24 cellular contexts compared by ENCODE assay signal in the genomic region with DNA sequence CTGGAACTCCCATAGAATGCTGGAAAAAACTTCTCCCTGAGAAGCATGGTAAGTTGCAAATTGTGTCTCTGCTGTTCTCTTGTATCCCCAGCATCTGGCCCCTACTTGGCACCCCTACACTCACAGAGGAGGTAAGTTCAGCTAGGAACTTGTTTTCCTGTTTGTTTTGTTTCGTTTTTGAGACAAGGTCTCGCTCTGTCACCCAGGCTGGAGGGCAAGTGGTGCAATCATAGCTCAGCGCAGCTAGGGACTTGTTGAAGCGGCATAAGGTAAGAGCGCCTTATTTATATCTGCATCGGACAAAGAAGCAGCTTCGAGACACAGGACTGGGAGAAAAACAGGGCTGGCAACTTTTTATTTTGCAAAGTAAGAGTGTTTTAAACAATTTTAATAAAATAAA. TPM values are rescaled to one million over a fixed set of nuclear protein-coding genes. Genes with fewer than 3 reads are reported as not detected.
"Had no signal": no experiment of that assay in that cellular context is flagged by ENCODE, and none has a peak within 500 bp of the region (broad histone marks: within the 10 kb centered on the region; RNA-seq: fewer than 3 reads in every experiment).

No MANE protein-coding gene starts in this region.

- H3K27me3 Mint-ChIP-seq: activated naive CD4-positive, alpha-beta T cell treated with anti-CD3 and anti-CD28 coated beads, Interleukin-2, amount 50 U/mL, for 24 hours had no signal

- H3K4me3 ChIP-seq: hepatocyte, ovary, sigmoid colon, upper lobe of left lung had no signal

- H2AFZ ChIP-seq: hepatocyte had no signal

- ATAC-seq: activated CD8-positive, alpha-beta memory T cell treated with anti-CD3 and anti-CD28 coated beads, Interleukin-2, amount 10 ng/mL, durations not matched to agents 7 days and 5 days; activated CD8-positive, alpha-beta T cell treated with anti-CD3 and anti-CD28 coated beads, Interleukin-2, amount 10 ng/mL, durations not matched to agents 7 days and 5 days; esophagus mucosa; left cardiac atrium; stimulated activated effector memory CD8-positive, alpha-beta T cell treated with anti-CD3 and anti-CD28 coated beads, Interleukin-12 subunit alpha, Interleukin-12 subunit beta, amount 100 ng/mL, for 72 hours; stimulated activated naive CD8-positive, alpha-beta T cell treated with anti-CD3 and anti-CD28 coated beads, Interleukin-15, amount 100 ng/mL, for 72 hours; T-cell had no signal

- H3K4me1 Mint-ChIP-seq: activated B cell treated with CpG ODN at 0.5 μM for 24 hours; activated naive CD4-positive, alpha-beta T cell treated with anti-CD3 and anti-CD28 coated beads, Interleukin-2, amount 50 U/mL, for 24 hours; stimulated activated effector memory CD8-positive, alpha-beta T cell treated with anti-CD3 and anti-CD28 coated beads, Interleukin-12 subunit alpha, Interleukin-12 subunit beta, amount 100 ng/mL, for 72 hours; stimulated activated naive CD8-positive, alpha-beta T cell treated with anti-CD3 and anti-CD28 coated beads, Interleukin-15, amount 100 ng/mL, for 72 hours; T-cell had no signal

- H3K4me1 ChIP-seq: sigmoid colon had no signal

- H3K4me3 Mint-ChIP-seq: activated B cell treated with CpG ODN at 0.5 μM for 24 hours; activated CD8-positive, alpha-beta memory T cell treated with anti-CD3 and anti-CD28 coated beads, Interleukin-2, amount 10 ng/mL, durations not matched to agents 7 days and 5 days; activated CD8-positive, alpha-beta T cell treated with anti-CD3 and anti-CD28 coated beads, Interleukin-2, amount 10 ng/mL, durations not matched to agents 7 days and 5 days; activated naive CD4-positive, alpha-beta T cell treated with anti-CD3 and anti-CD28 coated beads, Interleukin-2, amount 50 U/mL, for 24 hours; nephron; stimulated activated effector memory CD8-positive, alpha-beta T cell treated with anti-CD3 and anti-CD28 coated beads, Interleukin-12 subunit alpha, Interleukin-12 subunit beta, amount 100 ng/mL, for 72 hours; stimulated activated naive CD8-positive, alpha-beta T cell treated with anti-CD3 and anti-CD28 coated beads, Interleukin-15, amount 100 ng/mL, for 72 hours; T-cell; T-helper 2 cell treated with Interferon-gamma antibody and Interleukin-4, amounts not matched to agents 5 μg/mL and 100 μg/mL, for 36 hours had no signal

- H3K27me3 ChIP-seq: ovary, sigmoid colon, upper lobe of left lung had no signal

- H3K4me2 ChIP-seq: hepatocyte had no signal

- H3K36me3 Mint-ChIP-seq: activated CD8-positive, alpha-beta memory T cell treated with anti-CD3 and anti-CD28 coated beads, Interleukin-2, amount 10 ng/mL, durations not matched to agents 7 days and 5 days; activated naive CD4-positive, alpha-beta T cell treated with anti-CD3 and anti-CD28 coated beads, Interleukin-2, amount 50 U/mL, for 24 hours; stimulated activated effector memory CD8-positive, alpha-beta T cell treated with anti-CD3 and anti-CD28 coated beads, Interleukin-12 subunit alpha, Interleukin-12 subunit beta, amount 100 ng/mL, for 72 hours; T-cell had no signal

- DNase-seq: activated B cell treated with CpG ODN at 0.5 μM for 24 hours; activated CD8-positive, alpha-beta memory T cell treated with anti-CD3 and anti-CD28 coated beads, Interleukin-2, amount 10 ng/mL, durations not matched to agents 7 days and 5 days; activated CD8-positive, alpha-beta T cell treated with anti-CD3 and anti-CD28 coated beads, Interleukin-2, amount 10 ng/mL, durations not matched to agents 7 days and 5 days; activated T-cell treated with anti-CD3 and anti-CD28 coated beads, Interleukin-2, amount 50 U/mL, for 48 hours; effector memory CD4-positive, alpha-beta T cell; glutamatergic neuron; left cardiac atrium; mammary epithelial cell; ovary; sigmoid colon; small intestine; stimulated activated CD4-positive, alpha-beta T cell treated with anti-CD3 and anti-CD28 coated beads, Interleukin-4, amount 100 ng/mL, for 24 hours; stimulated activated naive CD8-positive, alpha-beta T cell treated with anti-CD3 and anti-CD28 coated beads, Interleukin-15, amount 100 ng/mL, for 72 hours; substantia nigra; T-cell; upper lobe of left lung had no signal

- H3K27ac Mint-ChIP-seq: activated B cell treated with CpG ODN at 0.5 μM for 24 hours; activated CD8-positive, alpha-beta memory T cell treated with anti-CD3 and anti-CD28 coated beads, Interleukin-2, amount 10 ng/mL, durations not matched to agents 7 days and 5 days; activated CD8-positive, alpha-beta T cell treated with anti-CD3 and anti-CD28 coated beads, Interleukin-2, amount 10 ng/mL, durations not matched to agents 7 days and 5 days; activated naive CD4-positive, alpha-beta T cell treated with anti-CD3 and anti-CD28 coated beads, Interleukin-2, amount 50 U/mL, for 24 hours; activated T-helper 2 cell treated with anti-CD3 and anti-CD28 coated beads, Interferon-gamma antibody, Interleukin-2, Interleukin-4, amounts not matched to agents 10 μg/mL and 5 μg/mL and 100 μg/mL, durations not matched to agents 14 hours and 24 hours and 36 hours; nephron; progenitor cell of endocrine pancreas; stimulated activated effector memory CD8-positive, alpha-beta T cell treated with anti-CD3 and anti-CD28 coated beads, Interleukin-12 subunit alpha, Interleukin-12 subunit beta, amount 100 ng/mL, for 72 hours; stimulated activated naive CD8-positive, alpha-beta T cell treated with anti-CD3 and anti-CD28 coated beads, Interleukin-15, amount 100 ng/mL, for 72 hours; T-cell; T-helper 2 cell treated with Interferon-gamma antibody and Interleukin-4, amounts not matched to agents 5 μg/mL and 100 μg/mL, for 36 hours had no signal

- H3K36me3 ChIP-seq: ovary, sigmoid colon had no signal

- H3K79me2 ChIP-seq: hepatocyte had no signal

- H3K9me3 ChIP-seq: ovary, sigmoid colon, upper lobe of left lung had no signal

- H3K9me3 Mint-ChIP-seq: activated B cell treated with CpG ODN at 0.5 μM for 24 hours; activated naive CD4-positive, alpha-beta T cell treated with anti-CD3 and anti-CD28 coated beads, Interleukin-2, amount 50 U/mL, for 24 hours; activated T-helper 2 cell treated with anti-CD3 and anti-CD28 coated beads, Interferon-gamma antibody, Interleukin-2, Interleukin-4, amounts not matched to agents 10 μg/mL and 5 μg/mL and 100 μg/mL, durations not matched to agents 14 hours and 24 hours and 36 hours; nephron; stimulated activated effector memory CD8-positive, alpha-beta T cell treated with anti-CD3 and anti-CD28 coated beads, Interleukin-12 subunit alpha, Interleukin-12 subunit beta, amount 100 ng/mL, for 72 hours; stimulated activated naive CD8-positive, alpha-beta T cell treated with anti-CD3 and anti-CD28 coated beads, Interleukin-15, amount 100 ng/mL, for 72 hours; T-cell; T-helper 2 cell treated with Interferon-gamma antibody and Interleukin-4, amounts not matched to agents 5 μg/mL and 100 μg/mL, for 36 hours had no signal

- H3K27ac ChIP-seq: hepatocyte, ovary, sigmoid colon, upper lobe of left lung had no signal

RNA-seq across cellular contexts. Expression of a gene that starts 18.5 kb away (rescaled TPM):
- total RNA-seq: activated B cell treated with CpG ODN at 0.5 μM for 24 hours; activated CD8-positive, alpha-beta memory T cell treated with anti-CD3 and anti-CD28 coated beads, Interleukin-2, amount 10 ng/mL, durations not matched to agents 7 days and 5 days; activated CD8-positive, alpha-beta T cell treated with anti-CD3 and anti-CD28 coated beads, Interleukin-2, amount 10 ng/mL, durations not matched to agents 7 days and 5 days; activated T-helper 2 cell treated with anti-CD3 and anti-CD28 coated beads, Interferon-gamma antibody, Interleukin-2, Interleukin-4, amounts not matched to agents 10 μg/mL and 5 μg/mL and 100 μg/mL, durations not matched to agents 14 hours and 24 hours and 36 hours; T-cell had no signal
